1 cellular context compared by ENCODE assay signal in genomic region chr3:48445277-48445882, GRCh38.
TF ChIP-seq lines count a peak whose summit lies in the region.

No MANE protein-coding gene starts in this region.

TF ChIP-seq in WTC11, 78 proteins besides CTCF, POLR2A, EP300 and RAD21 (continued from another document):
- TF ChIP-seq, protein P1, sequence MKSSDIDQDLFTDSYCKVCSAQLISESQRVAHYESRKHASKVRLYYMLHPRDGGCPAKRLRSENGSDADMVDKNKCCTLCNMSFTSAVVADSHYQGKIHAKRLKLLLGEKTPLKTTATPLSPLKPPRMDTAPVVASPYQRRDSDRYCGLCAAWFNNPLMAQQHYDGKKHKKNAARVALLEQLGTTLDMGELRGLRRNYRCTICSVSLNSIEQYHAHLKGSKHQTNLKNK (CRISPR knock-in tag; IDR thresholded peaks at IDR 0.05), result no peak
- no peak for TF ChIP-seq MXD4 (CRISPR knock-in tag; IDR thresholded peaks at IDR 0.05; ENCODE audit: borderline replicate concordance)
